In the genomic region with DNA sequence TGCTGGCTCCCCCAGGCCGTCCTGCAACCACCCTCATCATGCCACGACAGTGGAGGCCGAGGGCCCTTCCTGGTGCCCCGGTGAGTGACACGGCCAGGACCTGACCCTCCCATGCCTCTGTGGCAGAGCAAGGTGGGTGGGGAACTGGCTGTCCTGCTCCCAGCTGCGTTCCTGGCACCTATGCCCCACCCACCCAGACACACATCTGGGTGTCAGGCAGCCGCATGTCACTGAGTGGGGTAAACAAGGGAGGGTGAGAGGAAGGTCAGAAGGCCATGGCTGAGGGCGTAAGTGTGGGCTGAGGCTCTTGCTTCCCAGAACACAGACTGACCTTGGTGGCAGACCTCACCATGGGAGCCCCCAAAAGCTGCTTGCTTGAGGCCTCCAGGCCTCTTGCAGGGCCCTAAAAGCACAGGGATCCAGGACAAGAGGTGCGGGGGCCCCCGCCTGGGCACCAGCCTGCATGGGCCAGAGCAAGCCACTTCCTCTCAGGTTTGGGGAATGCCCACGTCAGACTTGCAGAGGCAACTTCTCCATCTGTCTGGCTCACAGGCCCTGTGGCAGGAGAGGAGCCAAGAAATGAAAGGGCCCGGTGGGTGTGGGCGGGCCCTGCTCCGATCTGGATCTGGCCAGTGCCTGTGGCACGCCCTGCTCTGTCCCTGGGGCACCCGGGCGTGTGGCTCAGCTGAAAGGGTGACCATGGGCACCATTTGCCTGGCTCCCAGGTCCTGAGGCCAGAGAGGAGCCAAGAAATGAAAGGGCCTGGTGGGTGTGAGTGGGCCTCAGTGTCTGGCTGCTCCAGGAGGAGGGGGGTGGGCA, we compare ENCODE assay signal across 1 cellular context.
A peak's percentile ranks its signal among the peaks of the same experiment; 100 is the strongest.
TF ChIP-seq lines count a peak whose summit lies in the region.

No MANE protein-coding gene starts in this region.

TF ChIP-seq in HepG2, 621 proteins besides CTCF, POLR2A, EP300 and RAD21 (continued from another document and continues in another):
- TF ChIP-seq, protein P1, sequence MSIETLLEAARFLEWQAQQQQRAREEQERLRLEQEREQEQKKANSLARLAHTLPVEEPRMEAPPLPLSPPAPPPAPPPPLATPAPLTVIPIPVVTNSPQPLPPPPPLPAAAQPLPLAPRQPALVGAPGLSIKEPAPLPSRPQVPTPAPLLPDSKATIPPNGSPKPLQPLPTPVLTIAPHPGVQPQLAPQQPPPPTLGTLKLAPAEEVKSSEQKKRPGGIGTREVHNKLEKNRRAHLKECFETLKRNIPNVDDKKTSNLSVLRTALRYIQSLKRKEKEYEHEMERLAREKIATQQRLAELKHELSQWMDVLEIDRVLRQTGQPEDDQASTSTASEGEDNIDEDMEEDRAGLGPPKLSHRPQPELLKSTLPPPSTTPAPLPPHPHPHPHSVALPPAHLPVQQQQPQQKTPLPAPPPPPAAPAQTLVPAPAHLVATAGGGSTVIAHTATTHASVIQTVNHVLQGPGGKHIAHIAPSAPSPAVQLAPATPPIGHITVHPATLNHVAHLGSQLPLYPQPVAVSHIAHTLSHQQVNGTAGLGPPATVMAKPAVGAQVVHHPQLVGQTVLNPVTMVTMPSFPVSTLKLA (IDR thresholded peaks at IDR 0.05) = peak; percentile 43; the same call in 1 of the 2 replicates
- TF ChIP-seq, protein P2, sequence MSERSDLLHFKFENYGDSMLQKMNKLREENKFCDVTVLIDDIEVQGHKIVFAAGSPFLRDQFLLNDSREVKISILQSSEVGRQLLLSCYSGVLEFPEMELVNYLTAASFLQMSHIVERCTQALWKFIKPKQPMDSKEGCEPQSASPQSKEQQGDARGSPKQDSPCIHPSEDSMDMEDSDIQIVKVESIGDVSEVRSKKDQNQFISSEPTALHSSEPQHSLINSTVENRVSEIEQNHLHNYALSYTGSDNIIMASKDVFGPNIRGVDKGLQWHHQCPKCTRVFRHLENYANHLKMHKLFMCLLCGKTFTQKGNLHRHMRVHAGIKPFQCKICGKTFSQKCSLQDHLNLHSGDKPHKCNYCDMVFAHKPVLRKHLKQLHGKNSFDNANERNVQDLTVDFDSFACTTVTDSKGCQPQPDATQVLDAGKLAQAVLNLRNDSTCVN (CRISPR knock-in tag; IDR thresholded peaks at IDR 0.05; ENCODE audit: borderline replicate concordance) = 0 out of 2 replicates have a peak, but pooled peaks have one; percentile 33
- TF ChIP-seq LCORL (IDR thresholded peaks at IDR 0.05) (no peak), LCORL (CRISPR knock-in tag; IDR thresholded peaks at IDR 0.05) (peak; percentile 85), MXI1 (IDR thresholded peaks at IDR 0.05; ENCODE audit: borderline replicate concordance, low read depth, low read length) (peak; percentile 52; the same call in 1 of the 3 replicates), EEA1 (CRISPR knock-in tag; IDR thresholded peaks at IDR 0.05; ENCODE audit: borderline replicate concordance) (0 out of 2 replicates have a peak, but pooled peaks have one; percentile 10), FOSL2 (CRISPR knock-in tag; IDR thresholded peaks at IDR 0.05) (peak; percentile 66), RFXAP (CRISPR knock-in tag; IDR thresholded peaks at IDR 0.05; ENCODE audit: borderline replicate concordance) (no peak), HNRNPL (IDR thresholded peaks at IDR 0.05; ENCODE audit: low read depth, low read length) (peak; percentile 96), SP5 (CRISPR knock-in tag; IDR thresholded peaks at IDR 0.05; ENCODE audit: borderline replicate concordance, low read depth) (peak; percentile 90), TOE1 (CRISPR knock-in tag; IDR thresholded peaks at IDR 0.05) (no peak), KDM1A (CRISPR knock-in tag; IDR thresholded peaks at IDR 0.05) (0 out of 2 replicates have a peak, but pooled peaks have one; percentile 54), KMT2B (CRISPR knock-in tag; IDR thresholded peaks at IDR 0.05) (0 out of 2 replicates have a peak, but pooled peaks have one; percentile 36), MIXL1 (CRISPR knock-in tag; IDR thresholded peaks at IDR 0.05) (0 out of 2 replicates have a peak, but pooled peaks have one; percentile 17), MTA1 (CRISPR knock-in tag; IDR thresholded peaks at IDR 0.05; ENCODE audit: borderline replicate concordance) (0 out of 2 replicates have a peak, but pooled peaks have one; percentile 60), AGO1 (IDR thresholded peaks at IDR 0.05; ENCODE audit: low read depth, low read length, poor library complexity, severe bottlenecking) (peak; percentile 75), ZBTB42 (CRISPR knock-in tag; IDR thresholded peaks at IDR 0.05) (peak; percentile 93), NFKBIZ (CRISPR knock-in tag; IDR thresholded peaks at IDR 0.05) (0 out of 2 replicates have a peak, but pooled peaks have one; percentile 60), ETV5 (CRISPR knock-in tag; IDR thresholded peaks at IDR 0.05; ENCODE audit: borderline replicate concordance) (peak; percentile 45), ZNF619 (CRISPR knock-in tag; IDR thresholded peaks at IDR 0.05) (0 out of 2 replicates have a peak, but pooled peaks have one; percentile 42), KDM2A (CRISPR knock-in tag; IDR thresholded peaks at IDR 0.05; ENCODE audit: borderline replicate concordance, low read depth) (peak; percentile 51; the same call in 1 of the 2 replicates), MIER3 (CRISPR knock-in tag; IDR thresholded peaks at IDR 0.05; ENCODE audit: borderline replicate concordance) (peak; percentile 32; the same call in 1 of the 2 replicates), MYNN (CRISPR knock-in tag; IDR thresholded peaks at IDR 0.05; ENCODE audit: low read depth) (no peak), JDP2 (CRISPR knock-in tag; IDR thresholded peaks at IDR 0.05; ENCODE audit: borderline replicate concordance) (0 out of 2 replicates have a peak, but pooled peaks have one; percentile 30), HOXA5 (CRISPR knock-in tag; IDR thresholded peaks at IDR 0.05) (no peak), PTBP1 (IDR thresholded peaks at IDR 0.05; ENCODE audit: low read depth, low read length, poor library complexity, severe bottlenecking) (no peak), ZNF224 (CRISPR knock-in tag; IDR thresholded peaks at IDR 0.05) (no peak), PHF20 (CRISPR knock-in tag; IDR thresholded peaks at IDR 0.05) (0 out of 2 replicates have a peak, but pooled peaks have one; percentile 16), EZH2 (conservative IDR thresholded peaks at IDR 0.05; ENCODE audit: low read depth, low read length) (no peak), TGIF2 (CRISPR knock-in tag; IDR thresholded peaks at IDR 0.05) (peak; percentile 87; the same call in 1 of the 2 replicates), XBP1 (CRISPR knock-in tag; IDR thresholded peaks at IDR 0.05) (no peak), SAFB2 (CRISPR knock-in tag; IDR thresholded peaks at IDR 0.05; ENCODE audit: borderline replicate concordance, low read depth) (peak; percentile 42; the same call in 1 of the 2 replicates), SMYD3 (CRISPR knock-in tag; IDR thresholded peaks at IDR 0.05) (no peak), ZNF563 (CRISPR knock-in tag; IDR thresholded peaks at IDR 0.05) (no peak), NCOA5 (CRISPR knock-in tag; IDR thresholded peaks at IDR 0.05) (no peak), ZNF614 (CRISPR knock-in tag; IDR thresholded peaks at IDR 0.05; ENCODE audit: borderline replicate concordance) (peak; percentile 69; the same call in 1 of the 2 replicates)
- TF ChIP-seq, protein P3, sequence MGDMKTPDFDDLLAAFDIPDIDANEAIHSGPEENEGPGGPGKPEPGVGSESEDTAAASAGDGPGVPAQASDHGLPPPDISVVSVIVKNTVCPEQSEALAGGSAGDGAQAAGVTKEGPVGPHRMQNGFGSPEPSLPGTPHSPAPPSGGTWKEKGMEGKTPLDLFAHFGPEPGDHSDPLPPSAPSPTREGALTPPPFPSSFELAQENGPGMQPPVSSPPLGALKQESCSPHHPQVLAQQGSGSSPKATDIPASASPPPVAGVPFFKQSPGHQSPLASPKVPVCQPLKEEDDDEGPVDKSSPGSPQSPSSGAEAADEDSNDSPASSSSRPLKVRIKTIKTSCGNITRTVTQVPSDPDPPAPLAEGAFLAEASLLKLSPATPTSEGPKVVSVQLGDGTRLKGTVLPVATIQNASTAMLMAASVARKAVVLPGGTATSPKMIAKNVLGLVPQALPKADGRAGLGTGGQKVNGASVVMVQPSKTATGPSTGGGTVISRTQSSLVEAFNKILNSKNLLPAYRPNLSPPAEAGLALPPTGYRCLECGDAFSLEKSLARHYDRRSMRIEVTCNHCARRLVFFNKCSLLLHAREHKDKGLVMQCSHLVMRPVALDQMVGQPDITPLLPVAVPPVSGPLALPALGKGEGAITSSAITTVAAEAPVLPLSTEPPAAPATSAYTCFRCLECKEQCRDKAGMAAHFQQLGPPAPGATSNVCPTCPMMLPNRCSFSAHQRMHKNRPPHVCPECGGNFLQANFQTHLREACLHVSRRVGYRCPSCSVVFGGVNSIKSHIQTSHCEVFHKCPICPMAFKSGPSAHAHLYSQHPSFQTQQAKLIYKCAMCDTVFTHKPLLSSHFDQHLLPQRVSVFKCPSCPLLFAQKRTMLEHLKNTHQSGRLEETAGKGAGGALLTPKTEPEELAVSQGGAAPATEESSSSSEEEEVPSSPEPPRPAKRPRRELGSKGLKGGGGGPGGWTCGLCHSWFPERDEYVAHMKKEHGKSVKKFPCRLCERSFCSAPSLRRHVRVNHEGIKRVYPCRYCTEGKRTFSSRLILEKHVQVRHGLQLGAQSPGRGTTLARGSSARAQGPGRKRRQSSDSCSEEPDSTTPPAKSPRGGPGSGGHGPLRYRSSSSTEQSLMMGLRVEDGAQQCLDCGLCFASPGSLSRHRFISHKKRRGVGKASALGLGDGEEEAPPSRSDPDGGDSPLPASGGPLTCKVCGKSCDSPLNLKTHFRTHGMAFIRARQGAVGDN (CRISPR knock-in tag; IDR thresholded peaks at IDR 0.05) = peak; percentile 3
- TF ChIP-seq, protein P4, sequence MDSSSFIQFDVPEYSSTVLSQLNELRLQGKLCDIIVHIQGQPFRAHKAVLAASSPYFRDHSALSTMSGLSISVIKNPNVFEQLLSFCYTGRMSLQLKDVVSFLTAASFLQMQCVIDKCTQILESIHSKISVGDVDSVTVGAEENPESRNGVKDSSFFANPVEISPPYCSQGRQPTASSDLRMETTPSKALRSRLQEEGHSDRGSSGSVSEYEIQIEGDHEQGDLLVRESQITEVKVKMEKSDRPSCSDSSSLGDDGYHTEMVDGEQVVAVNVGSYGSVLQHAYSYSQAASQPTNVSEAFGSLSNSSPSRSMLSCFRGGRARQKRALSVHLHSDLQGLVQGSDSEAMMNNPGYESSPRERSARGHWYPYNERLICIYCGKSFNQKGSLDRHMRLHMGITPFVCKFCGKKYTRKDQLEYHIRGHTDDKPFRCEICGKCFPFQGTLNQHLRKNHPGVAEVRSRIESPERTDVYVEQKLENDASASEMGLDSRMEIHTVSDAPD (CRISPR knock-in tag; IDR thresholded peaks at IDR 0.05) = peak; percentile 29; the same call in 1 of the 2 replicates
- TF ChIP-seq, protein P5, sequence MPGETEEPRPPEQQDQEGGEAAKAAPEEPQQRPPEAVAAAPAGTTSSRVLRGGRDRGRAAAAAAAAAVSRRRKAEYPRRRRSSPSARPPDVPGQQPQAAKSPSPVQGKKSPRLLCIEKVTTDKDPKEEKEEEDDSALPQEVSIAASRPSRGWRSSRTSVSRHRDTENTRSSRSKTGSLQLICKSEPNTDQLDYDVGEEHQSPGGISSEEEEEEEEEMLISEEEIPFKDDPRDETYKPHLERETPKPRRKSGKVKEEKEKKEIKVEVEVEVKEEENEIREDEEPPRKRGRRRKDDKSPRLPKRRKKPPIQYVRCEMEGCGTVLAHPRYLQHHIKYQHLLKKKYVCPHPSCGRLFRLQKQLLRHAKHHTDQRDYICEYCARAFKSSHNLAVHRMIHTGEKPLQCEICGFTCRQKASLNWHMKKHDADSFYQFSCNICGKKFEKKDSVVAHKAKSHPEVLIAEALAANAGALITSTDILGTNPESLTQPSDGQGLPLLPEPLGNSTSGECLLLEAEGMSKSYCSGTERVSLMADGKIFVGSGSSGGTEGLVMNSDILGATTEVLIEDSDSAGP (CRISPR knock-in tag; IDR thresholded peaks at IDR 0.05; ENCODE audit: borderline replicate concordance) = peak; percentile 18; the same call in 1 of the 2 replicates
- TF ChIP-seq, protein P6, sequence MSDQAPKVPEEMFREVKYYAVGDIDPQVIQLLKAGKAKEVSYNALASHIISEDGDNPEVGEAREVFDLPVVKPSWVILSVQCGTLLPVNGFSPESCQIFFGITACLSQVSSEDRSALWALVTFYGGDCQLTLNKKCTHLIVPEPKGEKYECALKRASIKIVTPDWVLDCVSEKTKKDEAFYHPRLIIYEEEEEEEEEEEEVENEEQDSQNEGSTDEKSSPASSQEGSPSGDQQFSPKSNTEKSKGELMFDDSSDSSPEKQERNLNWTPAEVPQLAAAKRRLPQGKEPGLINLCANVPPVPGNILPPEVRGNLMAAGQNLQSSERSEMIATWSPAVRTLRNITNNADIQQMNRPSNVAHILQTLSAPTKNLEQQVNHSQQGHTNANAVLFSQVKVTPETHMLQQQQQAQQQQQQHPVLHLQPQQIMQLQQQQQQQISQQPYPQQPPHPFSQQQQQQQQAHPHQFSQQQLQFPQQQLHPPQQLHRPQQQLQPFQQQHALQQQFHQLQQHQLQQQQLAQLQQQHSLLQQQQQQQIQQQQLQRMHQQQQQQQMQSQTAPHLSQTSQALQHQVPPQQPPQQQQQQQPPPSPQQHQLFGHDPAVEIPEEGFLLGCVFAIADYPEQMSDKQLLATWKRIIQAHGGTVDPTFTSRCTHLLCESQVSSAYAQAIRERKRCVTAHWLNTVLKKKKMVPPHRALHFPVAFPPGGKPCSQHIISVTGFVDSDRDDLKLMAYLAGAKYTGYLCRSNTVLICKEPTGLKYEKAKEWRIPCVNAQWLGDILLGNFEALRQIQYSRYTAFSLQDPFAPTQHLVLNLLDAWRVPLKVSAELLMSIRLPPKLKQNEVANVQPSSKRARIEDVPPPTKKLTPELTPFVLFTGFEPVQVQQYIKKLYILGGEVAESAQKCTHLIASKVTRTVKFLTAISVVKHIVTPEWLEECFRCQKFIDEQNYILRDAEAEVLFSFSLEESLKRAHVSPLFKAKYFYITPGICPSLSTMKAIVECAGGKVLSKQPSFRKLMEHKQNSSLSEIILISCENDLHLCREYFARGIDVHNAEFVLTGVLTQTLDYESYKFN (CRISPR knock-in tag; conservative IDR thresholded peaks at IDR 0.05) = peak; percentile 30; the same call in 1 of the 2 replicates
- TF ChIP-seq, protein P7, sequence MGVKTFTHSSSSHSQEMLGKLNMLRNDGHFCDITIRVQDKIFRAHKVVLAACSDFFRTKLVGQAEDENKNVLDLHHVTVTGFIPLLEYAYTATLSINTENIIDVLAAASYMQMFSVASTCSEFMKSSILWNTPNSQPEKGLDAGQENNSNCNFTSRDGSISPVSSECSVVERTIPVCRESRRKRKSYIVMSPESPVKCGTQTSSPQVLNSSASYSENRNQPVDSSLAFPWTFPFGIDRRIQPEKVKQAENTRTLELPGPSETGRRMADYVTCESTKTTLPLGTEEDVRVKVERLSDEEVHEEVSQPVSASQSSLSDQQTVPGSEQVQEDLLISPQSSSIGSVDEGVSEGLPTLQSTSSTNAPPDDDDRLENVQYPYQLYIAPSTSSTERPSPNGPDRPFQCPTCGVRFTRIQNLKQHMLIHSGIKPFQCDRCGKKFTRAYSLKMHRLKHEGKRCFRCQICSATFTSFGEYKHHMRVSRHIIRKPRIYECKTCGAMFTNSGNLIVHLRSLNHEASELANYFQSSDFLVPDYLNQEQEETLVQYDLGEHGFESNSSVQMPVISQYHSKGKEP (CRISPR knock-in tag; IDR thresholded peaks at IDR 0.05) = 0 out of 2 replicates have a peak, but pooled peaks have one; percentile 26
- TF ChIP-seq, protein P8, sequence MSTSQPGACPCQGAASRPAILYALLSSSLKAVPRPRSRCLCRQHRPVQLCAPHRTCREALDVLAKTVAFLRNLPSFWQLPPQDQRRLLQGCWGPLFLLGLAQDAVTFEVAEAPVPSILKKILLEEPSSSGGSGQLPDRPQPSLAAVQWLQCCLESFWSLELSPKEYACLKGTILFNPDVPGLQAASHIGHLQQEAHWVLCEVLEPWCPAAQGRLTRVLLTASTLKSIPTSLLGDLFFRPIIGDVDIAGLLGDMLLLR (CRISPR knock-in tag; IDR thresholded peaks at IDR 0.05) = no peak
